Comparison of ENCODE assay signal across 2 cellular contexts in genomic region chr6:44270526-44271405, GRCh38.
TF ChIP-seq lines count a peak whose summit lies in the region.

No MANE protein-coding gene starts in this region.

TF ChIP-seq in A549, 52 proteins besides CTCF, POLR2A, EP300 and RAD21:
- TF ChIP-seq REST (IDR thresholded peaks at IDR 0.05) = peak; percentile 23; the same call in 1 of the 2 replicates
- TF ChIP-seq RCOR1 (IDR thresholded peaks at IDR 0.05; ENCODE audit: low read depth, low read length) = no peak

TF ChIP-seq in HepG2, 621 proteins besides CTCF, POLR2A, EP300 and RAD21:
- TF ChIP-seq CBX5 (CRISPR knock-in tag; IDR thresholded peaks at IDR 0.05; ENCODE audit: borderline replicate concordance) (no peak), EZH2 (conservative IDR thresholded peaks at IDR 0.05; ENCODE audit: low read depth, low read length) (0 out of 2 replicates have a peak, but pooled peaks have one; percentile 57), REST (IDR thresholded peaks at IDR 0.05; ENCODE audit: borderline replicate concordance in 1 of 2, low read depth in 1 of 2, low read length in 2 of 2) (peak; percentile 67 to 87)
